29 cellular contexts compared by ENCODE assay signal in the genomic region with DNA sequence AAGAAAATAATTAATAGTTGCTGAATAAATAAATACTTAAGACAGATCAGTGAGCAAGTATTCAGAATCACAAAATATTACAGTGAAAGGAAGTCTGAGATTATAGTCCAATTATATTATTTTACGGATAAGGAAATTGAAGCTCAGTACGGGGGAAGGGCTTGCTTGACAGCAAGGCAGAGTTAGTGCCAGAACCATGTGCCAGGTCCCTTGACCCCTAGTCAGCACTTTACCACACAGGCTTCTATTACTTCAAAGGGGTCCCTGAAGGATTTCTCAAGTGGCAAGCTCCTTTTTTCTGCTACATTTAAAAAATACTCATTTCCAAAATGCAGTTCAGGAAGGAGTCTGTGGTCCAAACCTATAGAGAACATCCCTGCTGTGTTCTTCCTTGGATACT.
"Had no signal": no experiment of that assay in that cellular context is flagged by ENCODE, and none has a peak within 500 bp of the region (broad histone marks: within the 10 kb centered on the region; RNA-seq: fewer than 3 reads in every experiment).

No MANE protein-coding gene starts in this region.

- H3K4me2 ChIP-seq: PC-9 had no signal

- ATAC-seq: activated CD4-positive, alpha-beta T cell treated with anti-CD3 and anti-CD28 coated beads for 36 hours; activated CD4-positive, CD25-positive, alpha-beta regulatory T cell treated with anti-CD3 and anti-CD28 coated beads, Interleukin-2, amount 50 U/mL, for 24 hours; activated CD8-positive, alpha-beta T cell treated with anti-CD3 and anti-CD28 coated beads, Interleukin-2, amount 10 ng/mL, durations not matched to agents 7 days and 5 days had no signal

- DNase-seq: activated CD4-positive, alpha-beta T cell treated with anti-CD3 and anti-CD28 coated beads for 36 hours; activated CD4-positive, alpha-beta T cell treated with anti-CD3 and anti-CD28 coated beads, Interleukin-2, amount 10 ng/mL, durations not matched to agents 7 days and 5 days; activated CD4-positive, alpha-beta T cell treated with anti-CD3 and anti-CD28 coated beads, Interleukin-2, amount 50 U/mL, for 48 hours; activated CD8-positive, alpha-beta T cell treated with anti-CD3 and anti-CD28 coated beads, Interleukin-2, amount 10 ng/mL, durations not matched to agents 7 days and 5 days; activated gamma-delta T cell; activated naive CD4-positive, alpha-beta T cell treated with Interleukin-2 at 50 U/mL for 16 hours; activated naive CD8-positive, alpha-beta T cell treated with anti-CD3 and anti-CD28 coated beads, Interleukin-2, amount 10 ng/mL, durations not matched to agents 7 days and 5 days; activated T-cell treated with anti-CD3 and anti-CD28 coated beads, Interleukin-2, amount 50 U/mL, for 24 hours; Karpas-422; KBM-7; NCI-H1105; NCI-H1417 treated with DMSO at 0.1 percent for 48 hours; NCI-H187 treated with DMSO at 0.1 percent for 48 hours; NCI-H2081; NCI-H2171 treated with DMSO at 0.1 percent for 48 hours; NCI-H226; NCI-H446 treated with DMSO at 0.1 percent for 48 hours; NCI-H524; NK-92 treated with Interleukin-12 subunit alpha and Interleukin-12 subunit beta, amount 100 ng/mL, for 24 hours; PC-9; SW 1271; T-helper 1 cell; T-helper 2 cell; T-helper 9 cell had no signal

- H3K27me3 ChIP-seq: ascending aorta, cardiac muscle cell, SJSA1 had no signal

- H3K4me3 ChIP-seq: ascending aorta, cardiac muscle cell, PC-9, SJSA1 had no signal

- H3K4me1 ChIP-seq: SJSA1 had no signal

- H3K9me3 ChIP-seq: ascending aorta, SJSA1 had no signal

- H2AFZ ChIP-seq: PC-9 had no signal

- H3K27ac ChIP-seq: ascending aorta, cardiac muscle cell, PC-9, RWPE1, SJSA1 had no signal

- H3K36me3 ChIP-seq: ascending aorta, cardiac muscle cell, SJSA1 had no signal
